In the genomic region with DNA sequence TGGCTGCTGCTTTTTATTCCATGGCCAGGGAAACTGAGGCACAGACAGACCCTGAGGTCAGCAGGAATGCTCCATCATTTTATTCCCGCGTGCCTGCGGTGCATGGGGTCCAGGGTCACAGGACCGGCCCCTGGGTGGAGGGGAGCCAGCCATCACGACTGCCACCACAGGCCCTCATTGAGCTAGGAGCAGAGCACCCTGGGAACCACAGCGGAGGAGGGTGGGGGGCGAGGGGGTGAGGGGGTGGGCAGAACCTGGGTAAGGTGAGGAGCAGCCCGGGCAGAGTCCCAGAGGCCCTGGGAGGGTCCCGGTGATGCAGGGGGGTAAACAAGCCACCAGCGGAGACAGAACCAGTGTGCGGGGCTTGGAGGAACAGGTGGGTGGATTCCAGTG, we compare ENCODE assay signal across 2 cellular contexts.
A peak's percentile ranks its signal among the peaks of the same experiment; 100 is the strongest.
TF ChIP-seq lines count a peak whose summit lies in the region.

No MANE protein-coding gene starts in this region.

TF ChIP-seq in HCT116, 20 proteins besides CTCF, POLR2A, EP300 and RAD21:
- TF ChIP-seq FOSL1 (IDR thresholded peaks at IDR 0.05; ENCODE audit: low read depth) (no peak), ELF1 (IDR thresholded peaks at IDR 0.05; ENCODE audit: borderline replicate concordance, low read depth) (no peak), CEBPB (IDR thresholded peaks at IDR 0.05; ENCODE audit: low read depth) (no peak), JUND (IDR thresholded peaks at IDR 0.05) (no peak), SIN3A (IDR thresholded peaks at IDR 0.05; ENCODE audit: low read depth) (no peak), POLR2AphosphoS5 (IDR thresholded peaks at IDR 0.05; ENCODE audit: low read depth, low read length) (no peak), YY1 (IDR thresholded peaks at IDR 0.05; ENCODE audit: extremely low read depth, insufficient replicate concordance, low read depth, low read length) (no peak), TCF7L2 (IDR thresholded peaks at IDR 0.05; ENCODE audit: borderline replicate concordance, extremely low read depth, insufficient read depth, insufficient read length) (no peak), MAX (IDR thresholded peaks at IDR 0.05) (no peak), SP1 (IDR thresholded peaks at IDR 0.05; ENCODE audit: low read depth) (no peak), EGR1 (IDR thresholded peaks at IDR 0.05; ENCODE audit: low read depth) (no peak), SRF (IDR thresholded peaks at IDR 0.05; ENCODE audit: low read depth) (no peak), EZH2 (IDR thresholded peaks at IDR 0.05) (no peak), ZFX (IDR thresholded peaks at IDR 0.05) (no peak), EZH2phosphoT487 (IDR thresholded peaks at IDR 0.05; ENCODE audit: borderline replicate concordance) (no peak)
- TF ChIP-seq, protein P1, sequence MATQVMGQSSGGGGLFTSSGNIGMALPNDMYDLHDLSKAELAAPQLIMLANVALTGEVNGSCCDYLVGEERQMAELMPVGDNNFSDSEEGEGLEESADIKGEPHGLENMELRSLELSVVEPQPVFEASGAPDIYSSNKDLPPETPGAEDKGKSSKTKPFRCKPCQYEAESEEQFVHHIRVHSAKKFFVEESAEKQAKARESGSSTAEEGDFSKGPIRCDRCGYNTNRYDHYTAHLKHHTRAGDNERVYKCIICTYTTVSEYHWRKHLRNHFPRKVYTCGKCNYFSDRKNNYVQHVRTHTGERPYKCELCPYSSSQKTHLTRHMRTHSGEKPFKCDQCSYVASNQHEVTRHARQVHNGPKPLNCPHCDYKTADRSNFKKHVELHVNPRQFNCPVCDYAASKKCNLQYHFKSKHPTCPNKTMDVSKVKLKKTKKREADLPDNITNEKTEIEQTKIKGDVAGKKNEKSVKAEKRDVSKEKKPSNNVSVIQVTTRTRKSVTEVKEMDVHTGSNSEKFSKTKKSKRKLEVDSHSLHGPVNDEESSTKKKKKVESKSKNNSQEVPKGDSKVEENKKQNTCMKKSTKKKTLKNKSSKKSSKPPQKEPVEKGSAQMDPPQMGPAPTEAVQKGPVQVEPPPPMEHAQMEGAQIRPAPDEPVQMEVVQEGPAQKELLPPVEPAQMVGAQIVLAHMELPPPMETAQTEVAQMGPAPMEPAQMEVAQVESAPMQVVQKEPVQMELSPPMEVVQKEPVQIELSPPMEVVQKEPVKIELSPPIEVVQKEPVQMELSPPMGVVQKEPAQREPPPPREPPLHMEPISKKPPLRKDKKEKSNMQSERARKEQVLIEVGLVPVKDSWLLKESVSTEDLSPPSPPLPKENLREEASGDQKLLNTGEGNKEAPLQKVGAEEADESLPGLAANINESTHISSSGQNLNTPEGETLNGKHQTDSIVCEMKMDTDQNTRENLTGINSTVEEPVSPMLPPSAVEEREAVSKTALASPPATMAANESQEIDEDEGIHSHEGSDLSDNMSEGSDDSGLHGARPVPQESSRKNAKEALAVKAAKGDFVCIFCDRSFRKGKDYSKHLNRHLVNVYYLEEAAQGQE (IDR thresholded peaks at IDR 0.05; ENCODE audit: low read depth) = no peak
- TF ChIP-seq, protein P2, sequence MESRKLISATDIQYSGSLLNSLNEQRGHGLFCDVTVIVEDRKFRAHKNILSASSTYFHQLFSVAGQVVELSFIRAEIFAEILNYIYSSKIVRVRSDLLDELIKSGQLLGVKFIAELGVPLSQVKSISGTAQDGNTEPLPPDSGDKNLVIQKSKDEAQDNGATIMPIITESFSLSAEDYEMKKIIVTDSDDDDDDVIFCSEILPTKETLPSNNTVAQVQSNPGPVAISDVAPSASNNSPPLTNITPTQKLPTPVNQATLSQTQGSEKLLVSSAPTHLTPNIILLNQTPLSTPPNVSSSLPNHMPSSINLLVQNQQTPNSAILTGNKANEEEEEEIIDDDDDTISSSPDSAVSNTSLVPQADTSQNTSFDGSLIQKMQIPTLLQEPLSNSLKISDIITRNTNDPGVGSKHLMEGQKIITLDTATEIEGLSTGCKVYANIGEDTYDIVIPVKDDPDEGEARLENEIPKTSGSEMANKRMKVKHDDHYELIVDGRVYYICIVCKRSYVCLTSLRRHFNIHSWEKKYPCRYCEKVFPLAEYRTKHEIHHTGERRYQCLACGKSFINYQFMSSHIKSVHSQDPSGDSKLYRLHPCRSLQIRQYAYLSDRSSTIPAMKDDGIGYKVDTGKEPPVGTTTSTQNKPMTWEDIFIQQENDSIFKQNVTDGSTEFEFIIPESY (IDR thresholded peaks at IDR 0.05; ENCODE audit: extremely low read depth, insufficient replicate concordance, low read length) = no peak
- TF ChIP-seq, protein P3, sequence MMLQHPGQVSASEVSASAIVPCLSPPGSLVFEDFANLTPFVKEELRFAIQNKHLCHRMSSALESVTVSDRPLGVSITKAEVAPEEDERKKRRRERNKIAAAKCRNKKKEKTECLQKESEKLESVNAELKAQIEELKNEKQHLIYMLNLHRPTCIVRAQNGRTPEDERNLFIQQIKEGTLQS (IDR thresholded peaks at IDR 0.05) = no peak

TF ChIP-seq in K562, 482 proteins besides CTCF, POLR2A, EP300 and RAD21:
- TF ChIP-seq, protein P2 (CRISPR knock-in tag; IDR thresholded peaks at IDR 0.05) = peak; percentile 7; the same call in 1 of the 2 replicates
- TF ChIP-seq HMGXB4 (CRISPR knock-in tag; IDR thresholded peaks at IDR 0.05) = no peak
- no peak for TF ChIP-seq CEBPB (tag; IDR thresholded peaks at IDR 0.05)
TF ChIP-seq in K562: peak in this region for 1.
